Comparison of ENCODE assay signal across 21 cellular contexts in the genomic region with DNA sequence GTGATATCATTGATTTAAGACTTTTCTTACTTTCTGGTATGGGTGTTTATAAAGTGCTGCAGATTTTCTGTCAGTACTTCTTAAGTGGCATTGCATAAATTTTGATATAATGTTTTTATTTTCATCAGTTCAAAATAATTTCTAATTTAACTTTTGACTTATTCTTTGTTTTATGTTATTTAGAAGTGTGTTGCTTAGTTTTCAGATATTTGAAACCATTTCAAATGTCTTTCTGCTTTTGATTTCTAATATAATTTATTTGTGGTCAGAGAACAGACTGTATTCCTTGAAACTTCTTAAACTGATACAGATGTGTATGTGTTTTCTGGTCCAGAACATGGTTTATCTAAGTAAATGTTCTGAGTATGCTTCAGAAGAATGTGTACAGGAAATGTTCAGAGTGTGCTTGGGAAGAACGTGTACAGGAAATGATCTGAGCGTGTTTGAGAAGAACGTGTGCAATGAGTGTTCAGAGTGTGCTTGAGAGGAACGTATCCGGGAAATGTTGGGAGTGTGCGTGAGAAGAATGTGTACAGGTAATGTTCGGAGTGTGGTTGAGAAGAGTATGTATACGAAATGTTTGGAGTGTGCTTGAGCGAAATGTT.
DNase-seq lines count a peak whose midpoint lies in the region; ATAC-seq, FAIRE-seq and TF ChIP-seq lines count a peak whose summit lies in the region.
"Had no signal": no experiment of that assay in that cellular context is flagged by ENCODE, and none has a peak within 500 bp of the region (broad histone marks: within the 10 kb centered on the region; RNA-seq: fewer than 3 reads in every experiment).

No MANE protein-coding gene starts in this region.

- DNase-seq in GM23248 (peak; percentile 84), cardiac fibroblast (ENCODE audit: low read depth in 2 of 2) (peak; percentile 92), frontal cortex (ENCODE audit: low spot score in 2 of 2) (no peak), urothelium cell line (ENCODE audit: low spot score) (no peak), COR-L47 (lab: John Stamatoyannopoulos, UW) (no peak), RCC 7860 (ENCODE audit: low spot score) (no peak)
- DNase-seq: activated effector memory CD4-positive, alpha-beta T cell treated with anti-CD3 and anti-CD28 coated beads, Interleukin-2, amount 50 U/mL, for 16 hours; aorta; CD8-positive, alpha-beta T cell; cortex of kidney; erythroblast; NCI-H1694 treated with DMSO at 0.1 percent for 48 hours; NCI-H510A; SHP77 treated with DMSO at 0.1 percent for 48 hours; T-helper 2 cell; thyroid gland had no signal

- peaks cover 17% of the 10 kb centered on the region for H3F3A ChIP-seq in GM23248 (ENCODE audit: insufficient read depth)

- no peaks in the 10 kb centered on the region for H3K9me3 ChIP-seq in GM23248 (ENCODE audit: low read depth)
- H3K9me3 ChIP-seq: HAP-1, thyroid gland had no signal

- H3K9me2 ChIP-seq in GM23248 (ENCODE audit: insufficient read depth) = no peaks in the 10 kb centered on the region

- no peak overlapping the region for H3K9ac ChIP-seq in GM23248

- no peaks in the 10 kb centered on the region for H3K36me3 ChIP-seq in GM23248 (ENCODE audit: low read depth)
- H3K36me3 ChIP-seq: HAP-1, thyroid gland had no signal

- in situ Hi-C loops in GM23248 (cut with MboI) = no loop called here

- WGBS in GM23248 (ENCODE audit: low coverage in 1 of 2, low lambda C conversion rate in 2 of 2, missing lambda C conversion rate in 2 of 2), 2 experiments = 16 to 19% methylated on average over 9 of the region's 9 CpGs

- H2AFZ ChIP-seq in GM23248 = no peak overlapping the region

- FAIRE-seq in frontal cortex (lab: Jason Lieb, UNC) (peak; percentile 65), urothelium cell line (lab: Jason Lieb, UNC) (peak; percentile 58), RCC 7860 (lab: Jason Lieb, UNC) (no peak)

- H3K27ac ChIP-seq in GM23248 = peak overlapping the region; percentile 70
- H3K27ac ChIP-seq: thyroid gland had no signal

- H4K20me1 ChIP-seq in GM23248 (ENCODE audit: insufficient read depth) = no peaks in the 10 kb centered on the region

- H3K4me3 ChIP-seq in GM23248 = no peak overlapping the region
- no peak overlapping the region for H3K4me3 ChIP-seq in cardiac fibroblast (replicated peaks in 1 of 2; ENCODE audit: low read depth in 2 of 2, low read length in 2 of 2)
- H3K4me3 ChIP-seq: HAP-1, skin epidermis, thyroid gland had no signal

- no peaks in the 10 kb centered on the region for H3K27me3 ChIP-seq in GM23248 (replicated peaks; ENCODE audit: insufficient read depth)
- H3K27me3 ChIP-seq: thyroid gland had no signal

- no peak for TF ChIP-seq CTCF in cardiac fibroblast (IDR thresholded peaks at IDR 0.05; ENCODE audit: low read depth, low read length)

- H3K79me2 ChIP-seq in GM23248 (ENCODE audit: insufficient read depth) = no peaks in the 10 kb centered on the region

- no peak for ATAC-seq in GM19023 (IDR thresholded peaks at IDR 0.05; ENCODE audit: unreplicated experiment)
- ATAC-seq: CD8-positive, alpha-beta T cell; left lobe of liver; stimulated activated effector memory CD8-positive, alpha-beta T cell treated with anti-CD3 and anti-CD28 coated beads, Interleukin-12 subunit alpha, Interleukin-12 subunit beta, amount 100 ng/mL, for 72 hours had no signal

- peaks cover 21% of the 10 kb centered on the region for H3K4me1 ChIP-seq in GM23248 (ENCODE audit: insufficient read depth)
- H3K4me1 ChIP-seq: HAP-1, thyroid gland had no signal

- peak overlapping the region; percentile 21 for H3K4me2 ChIP-seq in GM23248 (ENCODE audit: unreplicated experiment)

Comparison
In these comparisons a context has a peak if more than half of its experiments do, and no peak if none do; other contexts are left out.
1. DNase-seq: peak in GM23248 (single experiment) and cardiac fibroblast (2 of 2); none in frontal cortex (0 of 2), urothelium cell line (single experiment), COR-L47 (single experiment) and RCC 7860 (single experiment).